26 cellular contexts compared by ENCODE assay signal in the genomic region with DNA sequence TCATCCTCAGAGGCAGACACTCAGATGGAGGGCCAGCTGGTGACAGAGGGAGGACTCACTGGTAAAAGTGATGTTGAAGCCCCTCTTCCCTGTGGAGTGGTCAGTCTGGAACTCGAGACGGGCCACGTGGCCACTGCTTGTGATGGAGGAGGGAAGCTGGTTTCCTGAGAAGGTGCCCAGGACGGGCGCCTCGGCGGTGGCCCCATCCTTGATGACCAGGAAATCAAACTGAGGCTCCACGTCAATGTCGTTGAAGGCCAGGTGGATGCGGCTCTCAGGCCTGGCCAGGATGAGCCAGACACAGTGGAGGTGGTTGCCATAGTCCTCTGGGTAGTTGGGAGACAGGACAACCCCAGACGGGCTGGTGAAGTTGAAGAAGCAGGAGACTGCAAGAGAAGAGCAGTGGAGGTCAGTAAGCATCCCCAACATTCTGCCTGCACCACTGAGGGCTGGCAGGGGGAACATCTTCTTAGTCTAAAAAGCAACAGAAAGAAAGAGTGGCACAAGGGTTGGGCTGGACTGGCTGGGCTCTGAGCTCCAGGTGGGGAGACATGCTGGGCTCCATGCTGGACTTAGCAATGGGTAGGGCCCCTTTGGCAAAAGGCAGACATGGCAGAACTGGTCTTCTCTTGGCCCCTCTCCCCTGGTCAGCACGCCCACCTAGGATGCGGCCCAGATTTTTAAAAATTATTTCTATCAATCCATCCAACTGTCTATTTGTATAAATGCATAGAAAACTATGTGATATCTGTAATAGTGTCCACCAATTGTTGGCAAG.
"Had no signal": no experiment of that assay in that cellular context is flagged by ENCODE, and none has a peak within 500 bp of the region (broad histone marks: within the 10 kb centered on the region; RNA-seq: fewer than 3 reads in every experiment).

No MANE protein-coding gene starts in this region.

- H3K4me1 Mint-ChIP-seq: immature natural killer cell; memory B cell; naive thymus-derived CD4-positive, alpha-beta T cell had no signal

- H3K27ac Mint-ChIP-seq: immature natural killer cell; memory B cell; naive thymus-derived CD4-positive, alpha-beta T cell; natural killer cell treated with Interleukin-12 subunit alpha and Interleukin-12 subunit beta and Interleukin-15 and Interleukin-18, amount 100 ng/mL, for 72 hours; progenitor cell of endocrine pancreas; stimulated activated naive CD8-positive, alpha-beta T cell treated with anti-CD3 and anti-CD28 coated beads, Interleukin-15, Interleukin-2, amounts not matched to agents 100 ng/mL and 50 ng/mL, for 24 hours; type B pancreatic cell had no signal

- DNase-seq: heart left ventricle; hypothalamus; immature natural killer cell; left ventricle myocardium inferior; midbrain; mucosa of descending colon; naive thymus-derived CD4-positive, alpha-beta T cell; nucleus accumbens; ovary; right lobe of liver; stimulated activated CD4-positive, alpha-beta T cell treated with anti-CD3 and anti-CD28 coated beads, Interleukin-12 subunit alpha, Interleukin-12 subunit beta, amount 100 ng/mL, for 4 hours; stimulated activated CD4-positive, alpha-beta T cell treated with anti-CD3 and anti-CD28 coated beads, Interleukin-15, amount 100 ng/mL, for 24 hours; stimulated activated CD4-positive, alpha-beta T cell treated with anti-CD3 and anti-CD28 coated beads, Interleukin-2, amount 100 ng/mL, for 24 hours; stimulated activated CD4-positive, alpha-beta T cell treated with anti-CD3 and anti-CD28 coated beads, Interleukin-4, amount 100 ng/mL, for 1 hour; stimulated activated naive CD4-positive, alpha-beta T cell; substantia nigra had no signal

- H3K4me1 ChIP-seq: left ventricle myocardium inferior, right atrium auricular region, right lobe of liver, tibial nerve had no signal

- H3K9me3 ChIP-seq: heart left ventricle, left ventricle myocardium inferior, mucosa of descending colon, ovary, right atrium auricular region, right lobe of liver, tibial nerve had no signal

- H3K36me3 ChIP-seq: heart left ventricle, left ventricle myocardium inferior, ovary, right atrium auricular region, right lobe of liver, tibial nerve had no signal

- FAIRE-seq: islet of Langerhans, urothelium cell line had no signal

- H3K9me3 Mint-ChIP-seq: immature natural killer cell; memory B cell; natural killer cell treated with Interleukin-12 subunit alpha and Interleukin-12 subunit beta and Interleukin-15 and Interleukin-18, amount 100 ng/mL, for 72 hours; stimulated activated naive CD8-positive, alpha-beta T cell treated with anti-CD3 and anti-CD28 coated beads, Interleukin-15, Interleukin-2, amounts not matched to agents 100 ng/mL and 50 ng/mL, for 24 hours; type B pancreatic cell had no signal

- H3K4me3 ChIP-seq: heart left ventricle, left ventricle myocardium inferior, lung, mucosa of descending colon, ovary, right atrium auricular region, right lobe of liver, tibial nerve had no signal

- H3K27ac ChIP-seq: heart left ventricle, left ventricle myocardium inferior, ovary, right atrium auricular region, right lobe of liver, tibial nerve had no signal

- H3K27me3 ChIP-seq: ovary, right atrium auricular region, right lobe of liver, tibial nerve had no signal

- ATAC-seq: heart left ventricle; mucosa of descending colon; naive thymus-derived CD4-positive, alpha-beta T cell; natural killer cell treated with Interleukin-12 subunit alpha and Interleukin-12 subunit beta and Interleukin-15 and Interleukin-18, amount 100 ng/mL, for 72 hours; right lobe of liver had no signal

- H3K4me3 Mint-ChIP-seq: immature natural killer cell; memory B cell; naive thymus-derived CD4-positive, alpha-beta T cell; natural killer cell treated with Interleukin-12 subunit alpha and Interleukin-12 subunit beta and Interleukin-15 and Interleukin-18, amount 100 ng/mL, for 72 hours; stimulated activated naive CD8-positive, alpha-beta T cell treated with anti-CD3 and anti-CD28 coated beads, Interleukin-15, Interleukin-2, amounts not matched to agents 100 ng/mL and 50 ng/mL, for 24 hours; type B pancreatic cell had no signal
